Comparison of ENCODE assay signal across 8 cellular contexts in the genomic region with DNA sequence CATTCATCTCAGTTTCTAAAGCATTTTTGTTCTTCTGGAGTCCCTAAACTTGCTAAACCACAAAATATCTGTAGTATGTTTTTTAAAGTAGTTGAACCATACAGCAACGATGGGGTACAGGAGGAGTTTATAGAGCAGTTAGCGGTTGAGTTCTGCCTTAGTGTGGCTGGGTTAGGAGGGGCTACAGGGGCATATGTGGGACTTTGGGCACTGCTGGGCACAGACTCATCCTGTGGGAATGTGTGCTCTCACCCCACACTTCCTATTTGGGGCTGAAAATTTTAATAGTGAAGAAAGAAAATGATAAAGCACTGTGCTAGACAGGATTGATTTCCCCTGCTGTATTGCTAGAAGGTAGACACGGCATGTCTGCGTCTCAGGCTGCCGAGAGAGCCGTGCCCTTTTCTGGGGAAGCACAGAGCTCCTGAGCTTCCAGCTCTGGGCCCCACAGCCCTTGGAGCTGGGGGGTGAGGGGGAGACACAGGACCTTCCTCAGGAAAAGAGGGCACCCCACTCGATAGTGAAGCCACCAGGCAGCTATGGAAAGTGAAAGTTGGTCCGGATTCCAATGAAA.
DNase-seq lines count a peak whose midpoint lies in the region; ATAC-seq and TF ChIP-seq lines count a peak whose summit lies in the region.

No MANE protein-coding gene starts in this region.

- H3F3A ChIP-seq in PC-3 (ENCODE audit: low read length, unreplicated experiment), result no peaks in the 10 kb centered on the region

- intact Hi-C loops in PC-3 (cut with micrococcal nuclease), result loop anchor here (2.0 kb wide), 2 partner anchors 14 to 62 kb away; no protein-coding TSS in a partner anchor

- TF ChIP-seq CTCF in PC-3 (conservative IDR thresholded peaks at IDR 0.05; ENCODE audit: low read depth, low read length), result no peak
- TF ChIP-seq CTCF in nephron (IDR thresholded peaks at IDR 0.05; ENCODE audit: unreplicated experiment in 3 of 3), result no peak

- no peaks in the 10 kb centered on the region for H3K9me2 ChIP-seq in PC-3 (replicated peaks; ENCODE audit: low read length)

- peak; percentile 23 for ATAC-seq in PC-3

- H3K9me3 ChIP-seq in PC-3 (ENCODE audit: low read length), result no peaks in the 10 kb centered on the region
- no peaks in the 10 kb centered on the region for H3K9me3 ChIP-seq in duodenal mucosa (ENCODE audit: control insufficient read depth in 1 of 2, low read length in 2 of 2)

- H3K4me1 ChIP-seq in PC-3 (ENCODE audit: insufficient read depth, low read length) (peaks cover 41% of the 10 kb centered on the region), duodenal mucosa (ENCODE audit: control insufficient read depth in 1 of 2, insufficient read depth in 2 of 2, low read length in 2 of 2) (peaks cover 8 to 44% of the 10 kb centered on the region in 2 donors)

- H3K4me3 Mint-ChIP-seq in nephron, result peak overlapping the region; percentile 75 to 90 (median 86)

- H3K27ac Mint-ChIP-seq in nephron, result peak overlapping the region in 2 of 3 experiments; percentile 82 to 90

- POLR2A ChIA-PET in PC-3 (lab: Charles Lee; ENCODE audit: unreplicated experiment), result interaction anchor here (0.9 kb wide), 1 partner anchor 50 kb away, joined by 3 read pairs; no protein-coding TSS in a partner anchor

- H3K4me3 ChIP-seq in PC-3 (ENCODE audit: low read length), result peak overlapping the region; percentile 66
- peak overlapping the region; percentile 69 to 75 for H3K4me3 ChIP-seq in duodenal mucosa (ENCODE audit: low read depth in 1 of 2, low read length in 2 of 2)

- H3K9ac ChIP-seq in PC-3 (ENCODE audit: low read length) (peak overlapping the region; percentile 100), duodenal mucosa (ENCODE audit: low read depth in 1 of 2, low read length in 2 of 2) (peak overlapping the region; percentile 86 to 98)

- peak overlapping the region; percentile 99 for H3K27ac ChIP-seq in PC-3 (ENCODE audit: low read length)
- H3K27ac ChIP-seq in duodenal mucosa (ENCODE audit: low read depth, low read length), result peak overlapping the region; percentile 99

- BruUV-seq in PC-3 (replicated peaks; lab: Mats Ljungman, UMichigan), result no TSS peak

- H3K9me3 Mint-ChIP-seq in nephron, result no peaks in the 10 kb centered on the region

- CTCF ChIA-PET in PC-3 (lab: Charles Lee), result no interaction called here

- peaks cover 18% of the 10 kb centered on the region for H4K20me1 ChIP-seq in PC-3 (ENCODE audit: low read length)

- H3K4me2 ChIP-seq in PC-3 (ENCODE audit: low read length), result peak overlapping the region; percentile 100

- H3K79me2 ChIP-seq in PC-3 (ENCODE audit: low read length), result peaks cover 89% of the 10 kb centered on the region

- DNase-seq in NCI-H1694 treated with DMSO at 0.1 percent for 48 hours (lab: John Stamatoyannopoulos, UW) (peak; percentile 79), NCI-H1694 (lab: John Stamatoyannopoulos, UW) (no peak), PC-3 (peak; percentile 81), NOMO-1 treated with DMSO at 0.1 percent for 48 hours (lab: John Stamatoyannopoulos, UW; ENCODE audit: unreplicated experiment) (no peak), globus pallidus (ENCODE audit: low spot score) (no peak), NCI-H1092 treated with DMSO at 0.1 percent for 48 hours (lab: John Stamatoyannopoulos, UW) (no peak)

- H3K36me3 Mint-ChIP-seq in nephron (ENCODE audit: low read depth), result no peaks in the 10 kb centered on the region

- H3K4me1 Mint-ChIP-seq in nephron, result peaks cover 29% of the 10 kb centered on the region

- peaks cover 17% of the 10 kb centered on the region for H3K36me3 ChIP-seq in PC-3 (ENCODE audit: low read depth, low read length)
- peaks cover 0 to 4% of the 10 kb centered on the region in 2 donors for H3K36me3 ChIP-seq in duodenal mucosa (ENCODE audit: control insufficient read depth in 1 of 2, insufficient read depth in 2 of 2, low read length in 2 of 2)

- H2AFZ ChIP-seq in PC-3 (ENCODE audit: low read length), result no peak overlapping the region

- peaks cover 53% of the 10 kb centered on the region for H3K27me3 Mint-ChIP-seq in nephron (ENCODE audit: low read depth)

- H3K27me3 ChIP-seq in PC-3 (ENCODE audit: low read length) (no peaks in the 10 kb centered on the region), duodenal mucosa (ENCODE audit: control insufficient read depth in 1 of 2, insufficient read depth in 2 of 2, low read length in 2 of 2) (no peaks in the 10 kb centered on the region)

Comparison
In these comparisons a context has a peak if more than half of its experiments do, and no peak if none do; other contexts are left out.
1. DNase-seq: peak in NCI-H1694 treated with DMSO at 0.1 percent for 48 hours (single experiment) and PC-3 (single experiment); none in NCI-H1694 (single experiment), NOMO-1 treated with DMSO at 0.1 percent for 48 hours (single experiment), globus pallidus (single experiment) and NCI-H1092 treated with DMSO at 0.1 percent for 48 hours (single experiment).